In the genomic region with DNA sequence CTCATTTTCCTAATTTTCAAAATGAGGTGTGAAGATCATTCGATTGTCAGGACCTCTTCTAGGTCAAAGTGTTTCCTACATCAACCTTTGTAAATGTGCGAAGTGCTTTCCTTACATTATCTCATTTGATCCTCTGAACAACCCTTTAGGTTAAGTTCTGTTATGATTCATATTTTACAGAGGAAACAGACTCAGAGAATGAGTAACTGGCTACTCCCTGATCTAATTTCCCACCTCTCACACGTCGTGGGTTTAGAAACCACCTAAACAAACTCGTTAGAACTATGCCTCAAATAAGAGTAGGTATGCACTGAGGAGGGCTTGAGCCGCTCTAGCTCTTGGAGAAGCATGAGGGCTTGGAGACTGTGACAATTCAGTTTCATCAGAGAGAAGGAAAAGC, we compare ENCODE assay signal across 12 cellular contexts.
A peak's percentile ranks its signal among the peaks of the same experiment; 100 is the strongest.
DNase-seq lines count a peak whose midpoint lies in the region; ATAC-seq, FAIRE-seq and TF ChIP-seq lines count a peak whose summit lies in the region.
"Had no signal": no experiment of that assay in that cellular context is flagged by ENCODE, and none has a peak within 500 bp of the region (broad histone marks: within the 10 kb centered on the region; RNA-seq: fewer than 3 reads in every experiment).

No MANE protein-coding gene starts in this region.

- in situ Hi-C loops in IMR-90 (cut with MboI; ENCODE audit: low sequenced_read_pairs): no loop called here

- H3K4ac ChIP-seq in IMR-90 (ENCODE audit: low read depth, low read length): no peak overlapping the region

- no CpG with 5 or more reads among the region's 6 CpGs for WGBS in IMR-90 (ENCODE audit: extremely low coverage in 2 of 2, insufficient read length in 1 of 2), 2 experiments

- ATAC-seq in IMR-90 (ENCODE audit: low read depth): no peak
- no peak for ATAC-seq in GM18505 (IDR thresholded peaks at IDR 0.05; ENCODE audit: unreplicated experiment)
- ATAC-seq: heart left ventricle had no signal

- no peaks in the 10 kb centered on the region for H4K20me1 ChIP-seq in IMR-90 (ENCODE audit: insufficient read depth, low read length)

- no peaks in the 10 kb centered on the region for H3K9me3 Mint-ChIP-seq in activated naive CD4-positive, alpha-beta T cell treated with anti-CD3 and anti-CD28 coated beads, Interleukin-2, amount 10 ng/mL, durations not matched to agents 7 days and 5 days
- peaks cover 4% of the 10 kb centered on the region for H3K9me3 Mint-ChIP-seq in stimulated activated naive CD8-positive, alpha-beta T cell treated with anti-CD3 and anti-CD28 coated beads, Interleukin-15, Interleukin-2, amounts not matched to agents 100 ng/mL and 50 ng/mL, for 24 hours

- no peak for TF ChIP-seq RAD21 in IMR-90 (IDR thresholded peaks at IDR 0.05; ENCODE audit: low read length)

- no peak overlapping the region for H3K27ac ChIP-seq in IMR-90 (ENCODE audit: insufficient read depth, low read length)
- H3K27ac ChIP-seq: heart left ventricle had no signal

- no peak overlapping the region for H4K5ac ChIP-seq in IMR-90 (ENCODE audit: low read depth, low read length)

- no peaks in the 10 kb centered on the region for H3K36me3 Mint-ChIP-seq in activated naive CD4-positive, alpha-beta T cell treated with anti-CD3 and anti-CD28 coated beads, Interleukin-2, amount 10 ng/mL, durations not matched to agents 7 days and 5 days
- H3K36me3 Mint-ChIP-seq in stimulated activated naive CD8-positive, alpha-beta T cell treated with anti-CD3 and anti-CD28 coated beads, Interleukin-15, Interleukin-2, amounts not matched to agents 100 ng/mL and 50 ng/mL, for 24 hours (ENCODE audit: low read depth): no peaks in the 10 kb centered on the region

- peaks cover 13% of the 10 kb centered on the region for H3K27me3 Mint-ChIP-seq in activated naive CD4-positive, alpha-beta T cell treated with anti-CD3 and anti-CD28 coated beads, Interleukin-2, amount 10 ng/mL, durations not matched to agents 7 days and 5 days
- H3K27me3 Mint-ChIP-seq in stimulated activated naive CD8-positive, alpha-beta T cell treated with anti-CD3 and anti-CD28 coated beads, Interleukin-15, Interleukin-2, amounts not matched to agents 100 ng/mL and 50 ng/mL, for 24 hours: no peaks in the 10 kb centered on the region

- no peak overlapping the region for H2AK9ac ChIP-seq in IMR-90 (replicated peaks; ENCODE audit: low read depth, low read length, poor library complexity)

- no peaks in the 10 kb centered on the region for H3K36me3 ChIP-seq in IMR-90 (ENCODE audit: control insufficient read depth, insufficient read depth, low read length)
- no peaks in the 10 kb centered on the region for H3K36me3 ChIP-seq in bronchial epithelial cell (ENCODE audit: control insufficient read depth, insufficient read depth, low read length)
- H3K36me3 ChIP-seq: heart left ventricle had no signal

- no peaks in the 10 kb centered on the region for H3K9me3 ChIP-seq in IMR-90 (ENCODE audit: control insufficient read depth, insufficient read depth, low read length)
- H3K9me3 ChIP-seq: heart left ventricle had no signal

- no peak overlapping the region for H3K18ac ChIP-seq in IMR-90 (ENCODE audit: low read depth, low read length)

- H2BK120ac ChIP-seq in IMR-90 (ENCODE audit: low read depth, low read length): no peak overlapping the region

- H3K56ac ChIP-seq in IMR-90 (ENCODE audit: extremely low read depth, insufficient read depth, low read length): no peak overlapping the region

- no peak overlapping the region for H3K23ac ChIP-seq in IMR-90 (ENCODE audit: low read depth, low read length)

- FAIRE-seq in bronchial epithelial cell (lab: Jason Lieb, UNC): no peak

- H3K27me3 ChIP-seq in IMR-90 (ENCODE audit: control insufficient read depth, insufficient read depth, low read length) (peaks cover 2% of the 10 kb centered on the region; the same call in 1 of the 2 replicates), bronchial epithelial cell (ENCODE audit: control insufficient read depth, insufficient read depth, low read length) (no peaks in the 10 kb centered on the region)
- H3K27me3 ChIP-seq: heart left ventricle had no signal

- H3K4me1 ChIP-seq in IMR-90 (ENCODE audit: control insufficient read depth, insufficient read depth, low read length): no peaks in the 10 kb centered on the region

- dilution Hi-C loops in IMR-90 (cut with HindIII; ENCODE audit: low sequenced_read_pairs, unreplicated experiment): no loop called here

- POLR2A ChIA-PET in IMR-90 (lab: Charles Lee; ENCODE audit: unreplicated experiment): no interaction called here

- H2AFZ ChIP-seq in IMR-90 (replicated peaks; ENCODE audit: low read length, poor library complexity): no peak overlapping the region

- no peak overlapping the region for H2BK20ac ChIP-seq in IMR-90 (ENCODE audit: low read depth, low read length)

- no peaks in the 10 kb centered on the region for H3K9me1 ChIP-seq in IMR-90 (ENCODE audit: insufficient read depth, low read length)

- no peak overlapping the region for H2BK15ac ChIP-seq in IMR-90 (ENCODE audit: low read depth, low read length)

- TF ChIP-seq POLR2A in IMR-90 (IDR thresholded peaks at IDR 0.05; ENCODE audit: low read depth, low read length) (no peak), GM18505 (IDR thresholded peaks at IDR 0.05; ENCODE audit: borderline replicate concordance, extremely low read depth, insufficient read depth, insufficient read length) (no peak)

- H4K91ac ChIP-seq in IMR-90 (ENCODE audit: insufficient read depth, low read depth, low read length): no peak overlapping the region

- intact Hi-C loops in IMR-90 (cut with micrococcal nuclease): no loop called here
- intact Hi-C loops in cardiac septum (cut with DNase I): no loop called here

- no peak overlapping the region for H3K4me2 ChIP-seq in IMR-90 (ENCODE audit: low read depth, low read length)

- H3K4me1 Mint-ChIP-seq in activated naive CD4-positive, alpha-beta T cell treated with anti-CD3 and anti-CD28 coated beads, Interleukin-2, amount 10 ng/mL, durations not matched to agents 7 days and 5 days: peaks cover 14% of the 10 kb centered on the region
- peaks cover 42% of the 10 kb centered on the region for H3K4me1 Mint-ChIP-seq in stimulated activated naive CD8-positive, alpha-beta T cell treated with anti-CD3 and anti-CD28 coated beads, Interleukin-15, Interleukin-2, amounts not matched to agents 100 ng/mL and 50 ng/mL, for 24 hours (ENCODE audit: low read depth)

- no peak overlapping the region for H3K27ac Mint-ChIP-seq in activated naive CD4-positive, alpha-beta T cell treated with anti-CD3 and anti-CD28 coated beads, Interleukin-2, amount 10 ng/mL, durations not matched to agents 7 days and 5 days
- peak overlapping the region; percentile 70 for H3K27ac Mint-ChIP-seq in stimulated activated naive CD8-positive, alpha-beta T cell treated with anti-CD3 and anti-CD28 coated beads, Interleukin-15, Interleukin-2, amounts not matched to agents 100 ng/mL and 50 ng/mL, for 24 hours
- H3K27ac Mint-ChIP-seq: B cell had no signal

- H3K4me3 Mint-ChIP-seq in activated naive CD4-positive, alpha-beta T cell treated with anti-CD3 and anti-CD28 coated beads, Interleukin-2, amount 10 ng/mL, durations not matched to agents 7 days and 5 days: no peak overlapping the region
- H3K4me3 Mint-ChIP-seq in stimulated activated naive CD8-positive, alpha-beta T cell treated with anti-CD3 and anti-CD28 coated beads, Interleukin-15, Interleukin-2, amounts not matched to agents 100 ng/mL and 50 ng/mL, for 24 hours: peak overlapping the region; percentile 31
- H3K4me3 Mint-ChIP-seq: B cell had no signal

- H3K9ac ChIP-seq in IMR-90 (ENCODE audit: low read depth, low read length): no peak overlapping the region

- no peak overlapping the region for H3K14ac ChIP-seq in IMR-90 (replicated peaks; ENCODE audit: low read depth, low read length)

- no peak overlapping the region for H2AK5ac ChIP-seq in IMR-90 (ENCODE audit: low read depth, low read length)

- peak; percentile 23 for DNase-seq in activated naive CD4-positive, alpha-beta T cell treated with Interleukin-2 at 50 U/mL for 16 hours
- DNase-seq in activated naive CD4-positive, alpha-beta T cell treated with anti-CD3 and anti-CD28 coated beads, Interleukin-2, amount 10 ng/mL, durations not matched to agents 7 days and 5 days: no peak
- DNase-seq in IMR-90: peak; percentile 13
- peak; percentile 93 for DNase-seq in bronchial epithelial cell (ENCODE audit: low read depth)
- no peak for DNase-seq in cardiac septum (ENCODE audit: low spot score)
- DNase-seq in NCI-H345 treated with DMSO at 0.1 percent for 48 hours (lab: John Stamatoyannopoulos, UW; ENCODE audit: unreplicated experiment): no peak
- DNase-seq: heart left ventricle, Karpas-422, mesenchymal stem cell had no signal

- TF ChIP-seq CTCF in IMR-90 (conservative IDR thresholded peaks at IDR 0.05; ENCODE audit: low read depth, low read length): no peak
- TF ChIP-seq CTCF in bronchial epithelial cell (IDR thresholded peaks at IDR 0.05; ENCODE audit: insufficient read depth, low read length, severe bottlenecking): no peak

- H4K8ac ChIP-seq in IMR-90 (ENCODE audit: low read depth in 2 of 2, low read length in 2 of 2): no peak overlapping the region

- no peaks in the 10 kb centered on the region for H3K79me1 ChIP-seq in IMR-90 (ENCODE audit: low read depth in 1 of 2, low read length in 2 of 2)

- H3K4me3 ChIP-seq in IMR-90 (ENCODE audit: insufficient read depth, low read depth, low read length): no peak overlapping the region
- no peak overlapping the region for H3K4me3 ChIP-seq in bronchial epithelial cell (ENCODE audit: low read depth, low read length)
- H3K4me3 ChIP-seq: heart left ventricle had no signal

- CTCF ChIA-PET in activated naive CD4-positive, alpha-beta T cell treated with anti-CD3 and anti-CD28 coated beads, Interleukin-2, amount 10 ng/mL, durations not matched to agents 7 days and 5 days (lab: Charles Lee): interaction anchor here (2.5 kb wide), 1 partner anchor 14 kb away, joined by 11 read pairs; no protein-coding TSS in a partner anchor
- CTCF ChIA-PET in IMR-90 (lab: Yijun Ruan, JAX): no interaction called here

- H2BK5ac ChIP-seq in IMR-90 (ENCODE audit: low read depth, low read length, poor library complexity, severe bottlenecking): no peak overlapping the region

- BruUV-seq in IMR-90 (replicated peaks; lab: Mats Ljungman, UMichigan): no TSS peak

TF ChIP-seq in IMR-90, 13 proteins besides CTCF, POLR2A, EP300 and RAD21 (continues in another document):
- TF ChIP-seq MXI1 (IDR thresholded peaks at IDR 0.05; ENCODE audit: borderline replicate concordance, low read depth, low read length) (no peak), SMC3 (IDR thresholded peaks at IDR 0.05; ENCODE audit: low read depth, low read length) (no peak), NFE2L2 (IDR thresholded peaks at IDR 0.05; ENCODE audit: low read depth, low read length) (no peak), RCOR1 (IDR thresholded peaks at IDR 0.05; ENCODE audit: insufficient replicate concordance, low read length) (no peak), FOS (IDR thresholded peaks at IDR 0.05; ENCODE audit: low read depth, low read length) (no peak), CEBPB (IDR thresholded peaks at IDR 0.05; ENCODE audit: low read depth, low read length) (no peak)

Comparison
In these comparisons a context has a peak if more than half of its experiments do, and no peak if none do; other contexts are left out.
1. DNase-seq: peak in activated naive CD4-positive, alpha-beta T cell treated with Interleukin-2 at 50 U/mL for 16 hours (single experiment), IMR-90 (single experiment) and bronchial epithelial cell (single experiment); none in activated naive CD4-positive, alpha-beta T cell treated with anti-CD3 and anti-CD28 coated beads, Interleukin-2, amount 10 ng/mL, durations not matched to agents 7 days and 5 days (single experiment), cardiac septum (single experiment) and NCI-H345 treated with DMSO at 0.1 percent for 48 hours (single experiment).